ENCODE assay signal across 1 cellular context in the genomic region with DNA sequence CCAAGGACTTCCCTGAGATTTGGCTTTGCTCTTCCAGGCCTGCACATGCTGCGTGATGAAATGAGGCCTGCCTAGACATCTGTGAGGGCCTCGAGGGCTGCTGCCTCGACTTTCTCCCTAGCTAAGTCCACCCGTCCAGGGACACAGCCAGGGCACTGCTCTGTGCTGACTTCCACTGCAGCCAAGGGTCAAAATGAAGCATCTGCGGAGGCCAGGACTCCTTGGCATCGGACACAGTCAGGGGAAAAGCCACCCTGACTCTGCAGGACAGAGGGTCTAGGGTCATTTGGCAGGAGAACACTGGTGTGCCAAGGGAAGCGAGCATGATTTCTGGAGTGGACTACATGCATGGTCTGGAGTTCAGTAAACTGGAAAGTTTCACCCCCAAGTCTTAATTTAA.
TF ChIP-seq lines count a peak whose summit lies in the region.

No MANE protein-coding gene starts in this region.

TF ChIP-seq in WTC11, 78 proteins besides CTCF, POLR2A, EP300 and RAD21 (continued from another document):
- TF ChIP-seq, protein P1, sequence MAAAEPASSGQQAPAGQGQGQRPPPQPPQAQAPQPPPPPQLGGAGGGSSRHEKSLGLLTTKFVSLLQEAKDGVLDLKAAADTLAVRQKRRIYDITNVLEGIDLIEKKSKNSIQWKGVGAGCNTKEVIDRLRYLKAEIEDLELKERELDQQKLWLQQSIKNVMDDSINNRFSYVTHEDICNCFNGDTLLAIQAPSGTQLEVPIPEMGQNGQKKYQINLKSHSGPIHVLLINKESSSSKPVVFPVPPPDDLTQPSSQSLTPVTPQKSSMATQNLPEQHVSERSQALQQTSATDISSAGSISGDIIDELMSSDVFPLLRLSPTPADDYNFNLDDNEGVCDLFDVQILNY (CRISPR knock-in tag; IDR thresholded peaks at IDR 0.05): no peak
- no peak for TF ChIP-seq NFATC4 (CRISPR knock-in tag; IDR thresholded peaks at IDR 0.05)
- TF ChIP-seq KAT7 (CRISPR knock-in tag; IDR thresholded peaks at IDR 0.05; ENCODE audit: borderline replicate concordance): no peak
- TF ChIP-seq, protein P2, sequence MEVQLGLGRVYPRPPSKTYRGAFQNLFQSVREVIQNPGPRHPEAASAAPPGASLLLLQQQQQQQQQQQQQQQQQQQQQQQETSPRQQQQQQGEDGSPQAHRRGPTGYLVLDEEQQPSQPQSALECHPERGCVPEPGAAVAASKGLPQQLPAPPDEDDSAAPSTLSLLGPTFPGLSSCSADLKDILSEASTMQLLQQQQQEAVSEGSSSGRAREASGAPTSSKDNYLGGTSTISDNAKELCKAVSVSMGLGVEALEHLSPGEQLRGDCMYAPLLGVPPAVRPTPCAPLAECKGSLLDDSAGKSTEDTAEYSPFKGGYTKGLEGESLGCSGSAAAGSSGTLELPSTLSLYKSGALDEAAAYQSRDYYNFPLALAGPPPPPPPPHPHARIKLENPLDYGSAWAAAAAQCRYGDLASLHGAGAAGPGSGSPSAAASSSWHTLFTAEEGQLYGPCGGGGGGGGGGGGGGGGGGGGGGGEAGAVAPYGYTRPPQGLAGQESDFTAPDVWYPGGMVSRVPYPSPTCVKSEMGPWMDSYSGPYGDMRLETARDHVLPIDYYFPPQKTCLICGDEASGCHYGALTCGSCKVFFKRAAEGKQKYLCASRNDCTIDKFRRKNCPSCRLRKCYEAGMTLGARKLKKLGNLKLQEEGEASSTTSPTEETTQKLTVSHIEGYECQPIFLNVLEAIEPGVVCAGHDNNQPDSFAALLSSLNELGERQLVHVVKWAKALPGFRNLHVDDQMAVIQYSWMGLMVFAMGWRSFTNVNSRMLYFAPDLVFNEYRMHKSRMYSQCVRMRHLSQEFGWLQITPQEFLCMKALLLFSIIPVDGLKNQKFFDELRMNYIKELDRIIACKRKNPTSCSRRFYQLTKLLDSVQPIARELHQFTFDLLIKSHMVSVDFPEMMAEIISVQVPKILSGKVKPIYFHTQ (CRISPR knock-in tag; IDR thresholded peaks at IDR 0.05): no peak
- TF ChIP-seq SMAD4 (CRISPR knock-in tag; IDR thresholded peaks at IDR 0.05): no peak
- TF ChIP-seq NFYB (CRISPR knock-in tag; conservative IDR thresholded peaks at IDR 0.05; ENCODE audit: low read depth): no peak
- TF ChIP-seq, protein P3, sequence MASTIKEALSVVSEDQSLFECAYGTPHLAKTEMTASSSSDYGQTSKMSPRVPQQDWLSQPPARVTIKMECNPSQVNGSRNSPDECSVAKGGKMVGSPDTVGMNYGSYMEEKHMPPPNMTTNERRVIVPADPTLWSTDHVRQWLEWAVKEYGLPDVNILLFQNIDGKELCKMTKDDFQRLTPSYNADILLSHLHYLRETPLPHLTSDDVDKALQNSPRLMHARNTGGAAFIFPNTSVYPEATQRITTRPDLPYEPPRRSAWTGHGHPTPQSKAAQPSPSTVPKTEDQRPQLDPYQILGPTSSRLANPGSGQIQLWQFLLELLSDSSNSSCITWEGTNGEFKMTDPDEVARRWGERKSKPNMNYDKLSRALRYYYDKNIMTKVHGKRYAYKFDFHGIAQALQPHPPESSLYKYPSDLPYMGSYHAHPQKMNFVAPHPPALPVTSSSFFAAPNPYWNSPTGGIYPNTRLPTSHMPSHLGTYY (CRISPR knock-in tag; IDR thresholded peaks at IDR 0.05): no peak
- TF ChIP-seq, protein P4, sequence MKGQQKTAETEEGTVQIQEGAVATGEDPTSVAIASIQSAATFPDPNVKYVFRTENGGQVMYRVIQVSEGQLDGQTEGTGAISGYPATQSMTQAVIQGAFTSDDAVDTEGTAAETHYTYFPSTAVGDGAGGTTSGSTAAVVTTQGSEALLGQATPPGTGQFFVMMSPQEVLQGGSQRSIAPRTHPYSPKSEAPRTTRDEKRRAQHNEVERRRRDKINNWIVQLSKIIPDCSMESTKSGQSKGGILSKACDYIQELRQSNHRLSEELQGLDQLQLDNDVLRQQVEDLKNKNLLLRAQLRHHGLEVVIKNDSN (CRISPR knock-in tag; IDR thresholded peaks at IDR 0.05): no peak
- no peak for TF ChIP-seq GABPB1 (CRISPR knock-in tag; IDR thresholded peaks at IDR 0.05)
- TF ChIP-seq ZNF121 (CRISPR knock-in tag; IDR thresholded peaks at IDR 0.05): no peak
- TF ChIP-seq ZNF219 (CRISPR knock-in tag; IDR thresholded peaks at IDR 0.05; ENCODE audit: borderline replicate concordance): no peak
- no peak for TF ChIP-seq ZNF138 (CRISPR knock-in tag; conservative IDR thresholded peaks at IDR 0.05)
